ENCODE assay signal across 1 cellular context in the genomic region with DNA sequence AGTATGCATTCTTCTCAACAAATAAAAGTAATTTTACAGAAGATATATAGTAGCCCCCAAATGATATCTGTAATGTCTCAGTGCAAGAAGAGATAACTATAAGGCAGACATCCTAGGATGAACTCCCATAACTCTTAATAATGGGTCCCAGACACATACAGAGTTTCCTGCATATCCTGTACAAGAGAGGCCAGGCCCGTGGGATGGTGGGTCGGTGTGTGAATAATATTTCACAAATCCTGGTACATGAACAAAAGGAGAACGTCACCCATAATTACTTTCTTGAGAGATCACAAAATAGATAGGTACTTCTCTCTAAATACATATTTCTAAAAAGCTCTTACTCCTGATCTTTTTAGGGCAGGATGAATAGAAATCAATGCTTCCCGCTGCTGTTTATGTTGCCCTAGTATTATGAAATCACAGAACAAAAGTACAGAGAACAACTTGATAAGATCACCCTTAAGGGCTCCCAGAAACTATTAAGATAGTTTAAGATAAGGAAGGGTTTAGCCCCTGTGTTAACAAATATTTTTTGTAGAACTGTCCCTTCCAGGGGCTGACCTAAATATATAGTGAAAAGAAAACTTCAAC.
TF ChIP-seq lines count a peak whose summit lies in the region.

No MANE protein-coding gene starts in this region.

TF ChIP-seq in WTC11, 78 proteins besides CTCF, POLR2A, EP300 and RAD21 (continued from another document):
- TF ChIP-seq, protein P1, sequence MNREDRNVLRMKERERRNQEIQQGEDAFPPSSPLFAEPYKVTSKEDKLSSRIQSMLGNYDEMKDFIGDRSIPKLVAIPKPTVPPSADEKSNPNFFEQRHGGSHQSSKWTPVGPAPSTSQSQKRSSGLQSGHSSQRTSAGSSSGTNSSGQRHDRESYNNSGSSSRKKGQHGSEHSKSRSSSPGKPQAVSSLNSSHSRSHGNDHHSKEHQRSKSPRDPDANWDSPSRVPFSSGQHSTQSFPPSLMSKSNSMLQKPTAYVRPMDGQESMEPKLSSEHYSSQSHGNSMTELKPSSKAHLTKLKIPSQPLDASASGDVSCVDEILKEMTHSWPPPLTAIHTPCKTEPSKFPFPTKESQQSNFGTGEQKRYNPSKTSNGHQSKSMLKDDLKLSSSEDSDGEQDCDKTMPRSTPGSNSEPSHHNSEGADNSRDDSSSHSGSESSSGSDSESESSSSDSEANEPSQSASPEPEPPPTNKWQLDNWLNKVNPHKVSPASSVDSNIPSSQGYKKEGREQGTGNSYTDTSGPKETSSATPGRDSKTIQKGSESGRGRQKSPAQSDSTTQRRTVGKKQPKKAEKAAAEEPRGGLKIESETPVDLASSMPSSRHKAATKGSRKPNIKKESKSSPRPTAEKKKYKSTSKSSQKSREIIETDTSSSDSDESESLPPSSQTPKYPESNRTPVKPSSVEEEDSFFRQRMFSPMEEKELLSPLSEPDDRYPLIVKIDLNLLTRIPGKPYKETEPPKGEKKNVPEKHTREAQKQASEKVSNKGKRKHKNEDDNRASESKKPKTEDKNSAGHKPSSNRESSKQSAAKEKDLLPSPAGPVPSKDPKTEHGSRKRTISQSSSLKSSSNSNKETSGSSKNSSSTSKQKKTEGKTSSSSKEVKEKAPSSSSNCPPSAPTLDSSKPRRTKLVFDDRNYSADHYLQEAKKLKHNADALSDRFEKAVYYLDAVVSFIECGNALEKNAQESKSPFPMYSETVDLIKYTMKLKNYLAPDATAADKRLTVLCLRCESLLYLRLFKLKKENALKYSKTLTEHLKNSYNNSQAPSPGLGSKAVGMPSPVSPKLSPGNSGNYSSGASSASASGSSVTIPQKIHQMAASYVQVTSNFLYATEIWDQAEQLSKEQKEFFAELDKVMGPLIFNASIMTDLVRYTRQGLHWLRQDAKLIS (CRISPR knock-in tag; IDR thresholded peaks at IDR 0.05; ENCODE audit: borderline replicate concordance), result no peak
- TF ChIP-seq ZNF317 (CRISPR knock-in tag; IDR thresholded peaks at IDR 0.05; ENCODE audit: borderline replicate concordance, low read depth) (no peak), KAT7 (CRISPR knock-in tag; IDR thresholded peaks at IDR 0.05; ENCODE audit: borderline replicate concordance) (no peak), RELA (CRISPR knock-in tag; IDR thresholded peaks at IDR 0.05; ENCODE audit: borderline replicate concordance) (no peak), ZNF423 (CRISPR knock-in tag; IDR thresholded peaks at IDR 0.05) (no peak), SMAD4 (CRISPR knock-in tag; IDR thresholded peaks at IDR 0.05) (no peak), ZNF121 (CRISPR knock-in tag; IDR thresholded peaks at IDR 0.05) (no peak), ZNF416 (CRISPR knock-in tag; IDR thresholded peaks at IDR 0.05) (no peak), TP53 (CRISPR knock-in tag; IDR thresholded peaks at IDR 0.05) (no peak), OVOL2 (CRISPR knock-in tag; IDR thresholded peaks at IDR 0.05; ENCODE audit: borderline replicate concordance) (no peak)
- TF ChIP-seq, protein P2, sequence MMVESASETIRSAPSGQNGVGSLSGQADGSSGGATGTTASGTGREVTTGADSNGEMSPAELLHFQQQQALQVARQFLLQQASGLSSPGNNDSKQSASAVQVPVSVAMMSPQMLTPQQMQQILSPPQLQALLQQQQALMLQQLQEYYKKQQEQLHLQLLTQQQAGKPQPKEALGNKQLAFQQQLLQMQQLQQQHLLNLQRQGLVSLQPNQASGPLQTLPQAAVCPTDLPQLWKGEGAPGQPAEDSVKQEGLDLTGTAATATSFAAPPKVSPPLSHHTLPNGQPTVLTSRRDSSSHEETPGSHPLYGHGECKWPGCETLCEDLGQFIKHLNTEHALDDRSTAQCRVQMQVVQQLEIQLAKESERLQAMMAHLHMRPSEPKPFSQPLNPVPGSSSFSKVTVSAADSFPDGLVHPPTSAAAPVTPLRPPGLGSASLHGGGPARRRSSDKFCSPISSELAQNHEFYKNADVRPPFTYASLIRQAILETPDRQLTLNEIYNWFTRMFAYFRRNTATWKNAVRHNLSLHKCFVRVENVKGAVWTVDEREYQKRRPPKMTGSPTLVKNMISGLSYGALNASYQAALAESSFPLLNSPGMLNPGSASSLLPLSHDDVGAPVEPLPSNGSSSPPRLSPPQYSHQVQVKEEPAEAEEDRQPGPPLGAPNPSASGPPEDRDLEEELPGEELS (CRISPR knock-in tag; IDR thresholded peaks at IDR 0.05), result no peak
- TF ChIP-seq, protein P3, sequence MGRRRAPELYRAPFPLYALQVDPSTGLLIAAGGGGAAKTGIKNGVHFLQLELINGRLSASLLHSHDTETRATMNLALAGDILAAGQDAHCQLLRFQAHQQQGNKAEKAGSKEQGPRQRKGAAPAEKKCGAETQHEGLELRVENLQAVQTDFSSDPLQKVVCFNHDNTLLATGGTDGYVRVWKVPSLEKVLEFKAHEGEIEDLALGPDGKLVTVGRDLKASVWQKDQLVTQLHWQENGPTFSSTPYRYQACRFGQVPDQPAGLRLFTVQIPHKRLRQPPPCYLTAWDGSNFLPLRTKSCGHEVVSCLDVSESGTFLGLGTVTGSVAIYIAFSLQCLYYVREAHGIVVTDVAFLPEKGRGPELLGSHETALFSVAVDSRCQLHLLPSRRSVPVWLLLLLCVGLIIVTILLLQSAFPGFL (CRISPR knock-in tag; IDR thresholded peaks at IDR 0.05; ENCODE audit: borderline replicate concordance), result no peak
